In genomic region chr6:1463275-1463674, GRCh38 we compare ENCODE assay signal across 27 cellular contexts.
"Had no signal": no experiment of that assay in that cellular context is flagged by ENCODE, and none has a peak within 500 bp of the region (broad histone marks: within the 10 kb centered on the region; RNA-seq: fewer than 3 reads in every experiment).

No MANE protein-coding gene starts in this region.

- H3K9me3 ChIP-seq: ascending aorta, breast epithelium, esophagus squamous epithelium, heart left ventricle had no signal

- H3K4me3 ChIP-seq: ascending aorta, breast epithelium, cardiac muscle cell, esophagus squamous epithelium, heart left ventricle had no signal

- H3K27me3 ChIP-seq: ascending aorta, breast epithelium, cardiac muscle cell had no signal

- H3K4me1 Mint-ChIP-seq: activated CD4-positive, alpha-beta memory T cell treated with anti-CD3 and anti-CD28 coated beads, Interleukin-2, amount 10 ng/mL, durations not matched to agents 7 days and 5 days; activated CD4-positive, alpha-beta T cell treated with anti-CD3 and anti-CD28 coated beads, Interleukin-2, amount 10 ng/mL, durations not matched to agents 7 days and 5 days; activated naive CD4-positive, alpha-beta T cell treated with anti-CD3 and anti-CD28 coated beads, Interleukin-2, amount 10 ng/mL, durations not matched to agents 7 days and 5 days; activated naive CD8-positive, alpha-beta T cell treated with anti-CD3 and anti-CD28 coated beads, Interleukin-2, amount 10 ng/mL, durations not matched to agents 7 days and 5 days had no signal

- H3K27ac ChIP-seq: ascending aorta, breast epithelium, cardiac muscle cell, epithelial cell of prostate, esophagus squamous epithelium, heart left ventricle had no signal

- H3K4me3 Mint-ChIP-seq: activated CD4-positive, alpha-beta memory T cell treated with anti-CD3 and anti-CD28 coated beads, Interleukin-2, amount 10 ng/mL, durations not matched to agents 7 days and 5 days; activated CD4-positive, alpha-beta T cell treated with anti-CD3 and anti-CD28 coated beads, Interleukin-2, amount 10 ng/mL, durations not matched to agents 7 days and 5 days; activated naive CD4-positive, alpha-beta T cell treated with anti-CD3 and anti-CD28 coated beads, Interleukin-2, amount 10 ng/mL, durations not matched to agents 7 days and 5 days; activated naive CD8-positive, alpha-beta T cell treated with anti-CD3 and anti-CD28 coated beads, Interleukin-2, amount 10 ng/mL, durations not matched to agents 7 days and 5 days; activated T-cell treated with anti-CD3 and anti-CD28 coated beads, Interleukin-2, amount 50 U/mL, for 24 hours; activated T-cell treated with anti-CD3 and anti-CD28 coated beads, Interleukin-2, amount 50 U/mL, for 72 hours; brain had no signal

- H3K9me3 Mint-ChIP-seq: activated CD4-positive, alpha-beta memory T cell treated with anti-CD3 and anti-CD28 coated beads, Interleukin-2, amount 10 ng/mL, durations not matched to agents 7 days and 5 days; activated CD4-positive, alpha-beta T cell treated with anti-CD3 and anti-CD28 coated beads, Interleukin-2, amount 10 ng/mL, durations not matched to agents 7 days and 5 days; activated naive CD4-positive, alpha-beta T cell treated with anti-CD3 and anti-CD28 coated beads, Interleukin-2, amount 10 ng/mL, durations not matched to agents 7 days and 5 days; activated naive CD4-positive, alpha-beta T cell treated with anti-CD3 and anti-CD28 coated beads, Interleukin-2, amount 50 U/mL, for 72 hours; activated naive CD8-positive, alpha-beta T cell treated with anti-CD3 and anti-CD28 coated beads, Interleukin-2, amount 10 ng/mL, durations not matched to agents 7 days and 5 days; activated T-cell treated with anti-CD3 and anti-CD28 coated beads, Interleukin-2, amount 50 U/mL, for 24 hours; activated T-cell treated with anti-CD3 and anti-CD28 coated beads, Interleukin-2, amount 50 U/mL, for 72 hours; brain had no signal

- ATAC-seq: activated naive CD4-positive, alpha-beta T cell treated with anti-CD3 and anti-CD28 coated beads, Interleukin-2, amount 50 U/mL, for 72 hours; activated T-cell treated with anti-CD3 and anti-CD28 coated beads, Interleukin-2, amount 50 U/mL, for 72 hours; heart left ventricle had no signal

- H3K27ac Mint-ChIP-seq: activated CD4-positive, alpha-beta memory T cell treated with anti-CD3 and anti-CD28 coated beads, Interleukin-2, amount 10 ng/mL, durations not matched to agents 7 days and 5 days; activated CD4-positive, alpha-beta T cell treated with anti-CD3 and anti-CD28 coated beads, Interleukin-2, amount 10 ng/mL, durations not matched to agents 7 days and 5 days; activated naive CD4-positive, alpha-beta T cell treated with anti-CD3 and anti-CD28 coated beads, Interleukin-2, amount 10 ng/mL, durations not matched to agents 7 days and 5 days; activated naive CD4-positive, alpha-beta T cell treated with anti-CD3 and anti-CD28 coated beads, Interleukin-2, amount 50 U/mL, for 72 hours; activated naive CD8-positive, alpha-beta T cell treated with anti-CD3 and anti-CD28 coated beads, Interleukin-2, amount 10 ng/mL, durations not matched to agents 7 days and 5 days; activated T-cell treated with anti-CD3 and anti-CD28 coated beads, Interleukin-2, amount 50 U/mL, for 24 hours; activated T-cell treated with anti-CD3 and anti-CD28 coated beads, Interleukin-2, amount 50 U/mL, for 72 hours; brain had no signal

- H3K4me1 ChIP-seq: ascending aorta, breast epithelium, heart left ventricle had no signal

- H3K36me3 ChIP-seq: ascending aorta, breast epithelium, cardiac muscle cell, esophagus squamous epithelium, heart left ventricle had no signal

- DNase-seq: activated CD4-positive, alpha-beta memory T cell treated with anti-CD3 and anti-CD28 coated beads, Interleukin-2, amount 10 ng/mL, durations not matched to agents 7 days and 5 days; activated CD4-positive, alpha-beta T cell treated with anti-CD3 and anti-CD28 coated beads for 1 hour; activated CD4-positive, alpha-beta T cell treated with anti-CD3 and anti-CD28 coated beads for 4 hours; activated CD4-positive, alpha-beta T cell treated with anti-CD3 and anti-CD28 coated beads, Interleukin-2, amount 10 ng/mL, durations not matched to agents 7 days and 5 days; activated CD4-positive, alpha-beta T cell treated with anti-CD3 and anti-CD28 coated beads, Interleukin-2, amount 50 U/mL, for 4 hours; activated CD8-positive, alpha-beta memory T cell treated with anti-CD3 and anti-CD28 coated beads, Interleukin-2, amount 50 U/mL, for 48 hours; activated gamma-delta T cell; activated naive CD4-positive, alpha-beta T cell; activated naive CD4-positive, alpha-beta T cell treated with anti-CD3 and anti-CD28 coated beads, Interleukin-2, amount 10 ng/mL, durations not matched to agents 7 days and 5 days; activated naive CD8-positive, alpha-beta T cell treated with anti-CD3 and anti-CD28 coated beads, Interleukin-2, amount 10 ng/mL, durations not matched to agents 7 days and 5 days; activated T-cell treated with anti-CD3 and anti-CD28 coated beads for 4 hours; activated T-cell treated with anti-CD3 and anti-CD28 coated beads, Interleukin-2, amount 50 U/mL, for 24 hours; activated T-cell treated with anti-CD3 and anti-CD28 coated beads, Interleukin-2, amount 50 U/mL, for 72 hours; central memory CD4-positive, alpha-beta T cell; cerebellar nuclear complex; cortex of kidney; dermis blood vessel endothelial cell; effector CD4-positive, alpha-beta T cell; esophagus squamous epithelium; heart left ventricle; T-helper 2 cell had no signal

- H3K36me3 Mint-ChIP-seq: activated naive CD4-positive, alpha-beta T cell treated with anti-CD3 and anti-CD28 coated beads, Interleukin-2, amount 10 ng/mL, durations not matched to agents 7 days and 5 days; activated naive CD4-positive, alpha-beta T cell treated with anti-CD3 and anti-CD28 coated beads, Interleukin-2, amount 50 U/mL, for 72 hours; activated naive CD8-positive, alpha-beta T cell treated with anti-CD3 and anti-CD28 coated beads, Interleukin-2, amount 10 ng/mL, durations not matched to agents 7 days and 5 days; brain had no signal
